11 cellular contexts compared by ENCODE assay signal in the genomic region with DNA sequence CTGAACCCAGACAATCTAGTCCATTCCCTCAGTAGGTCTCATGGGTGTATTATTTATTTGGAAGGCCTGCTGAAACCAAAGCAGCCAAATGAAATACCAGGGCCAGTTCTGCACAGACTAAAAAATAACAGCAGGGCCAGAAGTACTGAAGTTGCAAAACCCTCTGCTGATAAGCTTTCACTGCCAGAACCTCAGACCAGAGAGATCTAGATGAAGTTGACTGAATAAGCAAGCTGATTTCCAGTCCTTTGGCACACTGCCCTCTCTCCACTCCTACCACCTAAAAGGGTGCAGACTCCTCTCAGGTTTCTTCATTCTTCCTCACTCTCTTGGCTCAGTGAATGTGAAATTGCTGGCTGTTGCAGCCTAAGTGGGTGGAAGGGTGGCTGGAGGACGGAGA.
DNase-seq lines count a peak whose midpoint lies in the region; TF ChIP-seq lines count a peak whose summit lies in the region.
"Had no signal": no experiment of that assay in that cellular context is flagged by ENCODE, and none has a peak within 500 bp of the region (broad histone marks: within the 10 kb centered on the region; RNA-seq: fewer than 3 reads in every experiment).

No MANE protein-coding gene starts in this region.

- peak overlapping the region; percentile 88 for H3K27ac ChIP-seq in RWPE1

- DNase-seq in H4 (ENCODE audit: low spot score) (peak; percentile 33), RWPE1 (ENCODE audit: low spot score) (no peak), fibroblast of the conjunctiva (ENCODE audit: low read depth) (peak; percentile 62), renal cortical epithelial cell (ENCODE audit: low read depth) (peak; percentile 90), SHP77 (lab: John Stamatoyannopoulos, UW) (no peak), NCI-H1694 treated with DMSO at 0.1 percent for 48 hours (lab: John Stamatoyannopoulos, UW) (no peak), KBM-7 (no peak)
- DNase-seq in activated naive CD4-positive, alpha-beta T cell (lab: John Stamatoyannopoulos, UW): no peak
- DNase-seq: activated naive CD8-positive, alpha-beta T cell treated with anti-CD3 and anti-CD28 coated beads, Interleukin-2, amount 50 U/mL, for 24 hours; naive B cell; NCI-H82 had no signal

- CTCF ChIA-PET in RWPE1 (lab: Yijun Ruan, JAX): no interaction called here

- POLR2A ChIA-PET in RWPE1 (lab: Yijun Ruan, JAX; ENCODE audit: low non-redundant PET): no interaction called here

- in situ Hi-C loops in KBM-7 (cut with MboI; ENCODE audit: low pct_unique_long_range_greater_than_20kb, low sequenced_read_pairs): no loop called here

- no peak for TF ChIP-seq CTCF in RWPE1 (conservative IDR thresholded peaks at IDR 0.05; ENCODE audit: low read depth)

Comparison
In these comparisons a context has a peak if more than half of its experiments do, and no peak if none do; other contexts are left out.
1. DNase-seq: peak in H4 (single experiment), fibroblast of the conjunctiva (single experiment) and renal cortical epithelial cell (single experiment); none in RWPE1 (single experiment), activated naive CD4-positive, alpha-beta T cell (0 of 4), SHP77 (0 of 2), NCI-H1694 treated with DMSO at 0.1 percent for 48 hours (single experiment) and KBM-7 (single experiment).